Comparison of ENCODE assay signal across 8 cellular contexts in the genomic region with DNA sequence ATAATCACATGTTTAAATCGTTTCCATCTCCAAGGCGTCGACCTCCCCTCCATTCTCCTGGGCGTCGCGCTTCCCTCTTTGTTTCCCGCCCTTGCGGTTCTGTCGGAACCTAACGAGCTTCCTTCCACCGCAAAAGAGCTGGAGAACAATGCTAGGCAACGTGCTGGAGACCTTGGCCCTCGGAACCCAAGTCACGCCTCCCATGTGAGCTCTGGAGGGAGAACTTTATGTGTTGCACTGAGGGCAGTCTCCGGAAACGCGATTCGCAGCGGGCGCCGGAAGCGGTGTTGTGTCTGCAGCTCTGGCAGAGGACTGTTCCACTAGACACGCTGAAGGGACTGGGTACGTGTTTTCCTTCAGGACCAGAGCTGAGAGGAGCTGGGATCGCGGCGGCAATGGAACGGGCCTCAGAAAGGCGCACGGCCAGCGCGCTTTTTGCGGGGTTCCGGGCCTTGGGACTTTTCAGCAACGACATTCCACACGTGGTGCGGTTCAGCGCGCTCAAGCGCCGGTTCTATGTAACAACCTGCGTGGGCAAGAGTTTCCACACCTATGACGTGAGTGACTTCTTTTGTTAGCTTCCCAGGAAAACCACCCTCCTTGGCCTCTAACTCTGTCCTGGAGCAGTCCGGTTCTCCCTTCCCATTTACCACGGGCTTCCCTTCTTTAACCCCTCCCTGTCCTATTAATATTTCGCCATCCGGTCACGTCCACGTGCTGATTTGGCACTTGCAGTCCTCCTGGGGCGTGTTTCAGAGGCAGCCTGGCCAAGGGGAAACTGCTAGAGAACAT. TPM values are rescaled to one million over a fixed set of nuclear protein-coding genes. Genes with fewer than 3 reads are reported as not detected.
DNase-seq lines count a peak whose midpoint lies in the region; ATAC-seq and TF ChIP-seq lines count a peak whose summit lies in the region.

Gene WDR36, plus strand, starts transcription at position 287 of the 792 bp plus-strand sequence. Its CDS starts 109 bp downstream, at position 396.

- ATAC-seq in lower lobe of right lung: peak; percentile 100

- H3K36me3 ChIP-seq in lower lobe of right lung: peaks cover 21% of the 10 kb centered on the region

- DNase-seq in CMK (ENCODE audit: low read depth): peak; percentile 89
- DNase-seq in GM20000 (ENCODE audit: low spot score): peak; percentile 80
- peak; percentile 87 for DNase-seq in HS-5 (ENCODE audit: low read depth)
- DNase-seq in NK-92 (lab: John Stamatoyannopoulos, UW; ENCODE audit: unreplicated experiment): peak; percentile 24
- peak; percentile 64 to 74 for DNase-seq in activated CD8-positive, alpha-beta memory T cell treated with anti-CD3 and anti-CD28 coated beads for 1 hour (ENCODE audit: extremely low read depth in 1 of 2, low read depth in 1 of 2)
- DNase-seq in effector CD8-positive, alpha-beta T cell (lab: John Stamatoyannopoulos, UW): peak; percentile 77
- peak; percentile 90 for DNase-seq in lower lobe of right lung
- DNase-seq in stimulated activated CD4-positive, alpha-beta T cell treated with anti-CD3 and anti-CD28 coated beads, TNF-alpha, amount 100 ng/mL, for 1 hour (ENCODE audit: low read depth in 3 of 3, low spot score in 1 of 3): peak; percentile 57 to 85 (median 78)

- intact Hi-C loops in lower lobe of right lung (cut with DNase I): no loop called here

- TF ChIP-seq CTCF in GM20000 (IDR thresholded peaks at IDR 0.05; ENCODE audit: extremely low read depth, missing control alignments) (no peak), lower lobe of right lung (IDR thresholded peaks at IDR 0.05) (no peak)

- peak within 1 kb of the TSS; percentile 99 for H3K4me3 ChIP-seq in lower lobe of right lung

- no peaks in the 10 kb centered on the region for H3K27me3 ChIP-seq in lower lobe of right lung (ENCODE audit: low read depth)

- peaks cover 20% of the 10 kb centered on the region for H3K4me1 ChIP-seq in lower lobe of right lung

- H3K27ac ChIP-seq in lower lobe of right lung: peak within 1 kb of the TSS; percentile 87

- H3K9me3 ChIP-seq in lower lobe of right lung: no peaks in the 10 kb centered on the region

RNA-seq across cellular contexts. Expression of gene WDR36, which starts in this region (rescaled TPM):
- total RNA-seq in lower lobe of right lung: 27.7 TPM

Comparison
In these comparisons a context has a peak if more than half of its experiments do, and no peak if none do; other contexts are left out.
1. Peak in every context shown above with its lines: DNase-seq, ATAC-seq, H3K4me3 ChIP-seq and H3K27ac ChIP-seq.
2. DNase-seq: peak in every context shown above with its lines; median percentile 90 in lower lobe of right lung; 89 in CMK; 87 in HS-5; 80 in GM20000; 78 in stimulated activated CD4-positive, alpha-beta T cell treated with anti-CD3 and anti-CD28 coated beads, TNF-alpha, amount 100 ng/mL, for 1 hour; 77 in effector CD8-positive, alpha-beta T cell; 69 in activated CD8-positive, alpha-beta memory T cell treated with anti-CD3 and anti-CD28 coated beads for 1 hour; 24 in NK-92.